ENCODE assay signal across 8 cellular contexts in genomic region chr11:86244522-86245368, GRCh38. TPM values are rescaled to one million over a fixed set of nuclear protein-coding genes. Genes with fewer than 3 reads are reported as not detected.
A peak's percentile ranks its signal among the peaks of the same experiment; 100 is the strongest.
DNase-seq lines count a peak whose midpoint lies in the region; ATAC-seq and TF ChIP-seq lines count a peak whose summit lies in the region.

TSS of gene EED (plus strand) at chr11:86244753. CDS start at chr11:86245230, 477 bp downstream.

- peak; percentile 68 for DNase-seq in NCI-H1694 (lab: John Stamatoyannopoulos, UW)
- DNase-seq in right atrium auricular region (ENCODE audit: low spot score) = peak; percentile 91
- DNase-seq in pulmonary artery endothelial cell (ENCODE audit: low read depth, low spot score) = peak; percentile 83
- DNase-seq in uterus = peak; percentile 94 to 96

- H3K36me3 ChIP-seq in right atrium auricular region (no peaks in the 10 kb centered on the region), uterus (no peaks in the 10 kb centered on the region)

- TF ChIP-seq CTCF in right atrium auricular region (IDR thresholded peaks at IDR 0.05) (no peak), uterus (IDR thresholded peaks at IDR 0.05) (no peak)

- intact Hi-C loops in T-helper 1 cell treated with Interleukin-12 subunit alpha and Interleukin-12 subunit beta and Interleukin-4 antibody, amounts not matched to agents 30 ng/mL and 1 ng/mL, for 36 hours (cut with micrococcal nuclease) = loop anchor here (1.0 to 10.0 kb wide), 17 partner anchors 9 to 838 kb away; partner anchors contain the start of genes CCDC83, CREBZF, HIKESHI and PICALM
- intact Hi-C loops in uterus (cut with DNase I; ENCODE audit: low total_unique reads) = loop anchor here (10.0 kb wide), 1 partner anchor 180 kb away; the partner anchor contains the start of gene PICALM

- H3K9me3 ChIP-seq in right atrium auricular region (no peaks in the 10 kb centered on the region), uterus (no peaks in the 10 kb centered on the region)

- no peaks in the 10 kb centered on the region for H3K27me3 ChIP-seq in right atrium auricular region
- no peaks in the 10 kb centered on the region for H3K27me3 ChIP-seq in uterus

- TF ChIP-seq POLR2A in uterus (IDR thresholded peaks at IDR 0.05) = peak; percentile 50 to 69

- peaks cover 0 to 36% of the 10 kb centered on the region in 2 donors for H3K4me1 ChIP-seq in right atrium auricular region
- peaks cover 0 to 6% of the 10 kb centered on the region in 2 donors for H3K4me1 ChIP-seq in uterus

- peak within 1 kb of the TSS; percentile 82 to 89 for H3K4me3 ChIP-seq in right atrium auricular region
- H3K4me3 ChIP-seq in uterus = peak within 1 kb of the TSS; percentile 74 to 84

- H3K27ac ChIP-seq in angular gyrus (ENCODE audit: low read depth, low read length) (peak within 1 kb of the TSS; percentile 100), right atrium auricular region (peak within 1 kb of the TSS; percentile 98), uterus (peak within 1 kb of the TSS; percentile 99 to 100)

- ATAC-seq in GM18498 (IDR thresholded peaks at IDR 0.05; ENCODE audit: unreplicated experiment) (peak; percentile 68), HG02885 (IDR thresholded peaks at IDR 0.05; ENCODE audit: poor library complexity, unreplicated experiment) (peak; percentile 65)

RNA-seq across cellular contexts. Expression of gene EED, which starts in this region (rescaled TPM):
- 71.8 and 73.3 TPM in 2 replicates for total RNA-seq in T-helper 1 cell treated with Interleukin-12 subunit alpha and Interleukin-12 subunit beta and Interleukin-4 antibody, amounts not matched to agents 30 ng/mL and 1 ng/mL, for 36 hours
- total RNA-seq in right atrium auricular region = 1 to 10 TPM; 8.2 to 8.3 TPM
- total RNA-seq in pulmonary artery endothelial cell = 18.7 and 27.7 TPM in 2 replicates
- 10 to 100 TPM; 16.4 to 53.8 (median 31.3) TPM for total RNA-seq in uterus

Comparison
In these comparisons a context has a peak if more than half of its experiments do, and no peak if none do; other contexts are left out.
1. Peak in every context shown above with its lines: DNase-seq, ATAC-seq, H3K4me3 ChIP-seq and H3K27ac ChIP-seq.